ENCODE assay signal across 17 cellular contexts in genomic region chr9:122090981-122091380, GRCh38. TPM values are rescaled to one million over a fixed set of nuclear protein-coding genes. Genes with fewer than 3 reads are reported as not detected.
DNase-seq lines count a peak whose midpoint lies in the region; ATAC-seq and TF ChIP-seq lines count a peak whose summit lies in the region.
"Had no signal": no experiment of that assay in that cellular context is flagged by ENCODE, and none has a peak within 500 bp of the region (broad histone marks: within the 10 kb centered on the region; RNA-seq: fewer than 3 reads in every experiment).

No MANE protein-coding gene starts in this region.

- 79% methylated on average over 5 of the region's 5 CpGs for WGBS in mammary epithelial cell (ENCODE audit: low coverage, missing lambda C conversion rate)

- in situ Hi-C loops in mammary epithelial cell (cut with MboI; ENCODE audit: low sequenced_read_pairs in 2 of 2), result loop anchor here (10.0 to 25.0 kb wide), 2 partner anchors 721 to 724 kb away; partner anchors contain the start of gene OR1K1 (in 1 of the 2)

- no peaks in the 10 kb centered on the region for H3F3A ChIP-seq in DOHH2 (ENCODE audit: control insufficient read depth, insufficient read depth)

- ATAC-seq in Right ventricle myocardium superior (ENCODE audit: poor library complexity) (no peak), HG03139 (IDR thresholded peaks at IDR 0.05; ENCODE audit: unreplicated experiment) (no peak), HG03097 (IDR thresholded peaks at IDR 0.05; ENCODE audit: low FRiP score, unreplicated experiment) (no peak)
- ATAC-seq: stimulated activated naive CD8-positive, alpha-beta T cell treated with anti-CD3 and anti-CD28 coated beads, Interleukin-15, amount 100 ng/mL, for 72 hours had no signal

- H3K36me3 ChIP-seq in DOHH2 (ENCODE audit: control insufficient read depth, low read length), result no peaks in the 10 kb centered on the region
- no peaks in the 10 kb centered on the region for H3K36me3 ChIP-seq in mammary epithelial cell (ENCODE audit: insufficient read depth, low read length)
- no peaks in the 10 kb centered on the region for H3K36me3 ChIP-seq in osteoblast (ENCODE audit: insufficient read depth, low read length)
- H3K36me3 ChIP-seq: SJCRH30 had no signal

- no peaks in the 10 kb centered on the region for H3K9me2 ChIP-seq in DOHH2 (replicated peaks; ENCODE audit: control insufficient read depth, low read length)

- POLR2A ChIA-PET in AG04449 (lab: Yijun Ruan, JAX), result no interaction called here

- peak overlapping the region; percentile 84; the same call in 1 of the 2 replicates for H3K4me2 ChIP-seq in DOHH2 (ENCODE audit: low read length)
- peak overlapping the region; percentile 97 for H3K4me2 ChIP-seq in mammary epithelial cell (ENCODE audit: insufficient read depth, low read depth, low read length)
- H3K4me2 ChIP-seq in osteoblast (ENCODE audit: insufficient read depth, low read length), result peak overlapping the region; percentile 90

- H3K27me3 ChIP-seq in DOHH2 (ENCODE audit: control insufficient read depth, low read length) (peaks cover 8% of the 10 kb centered on the region), mammary epithelial cell (ENCODE audit: insufficient read depth, low read length) (no peaks in the 10 kb centered on the region), osteoblast (ENCODE audit: insufficient read depth, low read length) (no peaks in the 10 kb centered on the region)
- H3K27me3 ChIP-seq: SJCRH30 had no signal

- DNase-seq in AG04449 (ENCODE audit: low read depth, low spot score) (no peak), mammary epithelial cell (no peak), osteoblast (ENCODE audit: insufficient read length, low spot score, missing footprints) (peak; percentile 54), NCI-H69 (lab: John Stamatoyannopoulos, UW) (no peak), Right ventricle myocardium superior (no peak)
- DNase-seq: activated CD4-positive, alpha-beta T cell treated with anti-CD3 and anti-CD28 coated beads for 48 hours; amygdala; erythroblast; mesendoderm; NCI-H1417 treated with DMSO at 0.1 percent for 48 hours; SJCRH30; spleen; stimulated activated naive CD8-positive, alpha-beta T cell treated with anti-CD3 and anti-CD28 coated beads, Interleukin-15, amount 100 ng/mL, for 72 hours had no signal

- H3K4me1 ChIP-seq in DOHH2 (ENCODE audit: control insufficient read depth, low read length) (peaks cover 25% of the 10 kb centered on the region), mammary epithelial cell (ENCODE audit: insufficient read depth, low read length) (peaks cover 13% of the 10 kb centered on the region), osteoblast (ENCODE audit: insufficient read depth, low read length) (peaks cover 27% of the 10 kb centered on the region)

- no peaks in the 10 kb centered on the region for H3K9me3 ChIP-seq in DOHH2 (ENCODE audit: control insufficient read depth, insufficient read depth, low read length)
- H3K9me3 ChIP-seq in mammary epithelial cell (replicated peaks; ENCODE audit: insufficient read depth, low read length), result no peaks in the 10 kb centered on the region
- H3K9me3 ChIP-seq in osteoblast (ENCODE audit: low read depth, low read length), result no peaks in the 10 kb centered on the region
- H3K9me3 ChIP-seq: SJCRH30, spleen had no signal

- dilution Hi-C loops in mammary epithelial cell (cut with HindIII; ENCODE audit: low sequenced_read_pairs), result no loop called here

- H3K9ac ChIP-seq in mammary epithelial cell (ENCODE audit: insufficient read depth, low read length), result no peak overlapping the region
- H3K9ac ChIP-seq: parathyroid adenoma had no signal

- no peak for TF ChIP-seq CTCF in AG04449 (IDR thresholded peaks at IDR 0.05; ENCODE audit: insufficient read depth, low read length, missing control alignments)
- TF ChIP-seq CTCF in DOHH2 (IDR thresholded peaks at IDR 0.05; ENCODE audit: low read depth, low read length, poor library complexity, severe bottlenecking), result no peak
- no peak for TF ChIP-seq CTCF in mammary epithelial cell (conservative IDR thresholded peaks at IDR 0.05 in 1 of 2, IDR thresholded peaks at IDR 0.05 in 1 of 2; ENCODE audit: extremely low read depth in 1 of 2, insufficient read depth in 1 of 2, low read depth in 1 of 2, low read length in 2 of 2)
- TF ChIP-seq CTCF in osteoblast (IDR thresholded peaks at IDR 0.05; ENCODE audit: extremely low read depth, low read depth, low read length), result no peak

- CTCF ChIA-PET in AG04449 (lab: Yijun Ruan, JAX) (interaction anchor here (4.2 to 10.2 kb wide), 2 partner anchors 8 to 27 kb away, joined by 33 to 692 read pairs; no protein-coding TSS in a partner anchor), mammary epithelial cell (lab: Charles Lee; ENCODE audit: low non-redundant PET) (no interaction called here)

- BruUV-seq in mammary epithelial cell (replicated peaks; lab: Mats Ljungman, UMichigan), result no TSS peak

- H4K20me1 ChIP-seq in DOHH2 (ENCODE audit: control insufficient read depth, insufficient read depth, low read depth, low read length), result no peaks in the 10 kb centered on the region
- no peaks in the 10 kb centered on the region for H4K20me1 ChIP-seq in mammary epithelial cell (ENCODE audit: insufficient read depth, low read length)
- peaks cover 50% of the 10 kb centered on the region for H4K20me1 ChIP-seq in osteoblast (ENCODE audit: insufficient read depth, low read length)

- H3K4me3 ChIP-seq in AG04449 (ENCODE audit: low read depth, low read length), result peak overlapping the region; percentile 1; the same call in 1 of the 2 replicates
- H3K4me3 ChIP-seq in DOHH2 (ENCODE audit: low read length), result peak overlapping the region; percentile 92; the same call in 1 of the 2 replicates
- H3K4me3 ChIP-seq in mammary epithelial cell (replicated peaks in 1 of 3; ENCODE audit: insufficient read depth in 1 of 3, low read depth in 2 of 3, low read length in 3 of 3), result no peak overlapping the region
- no peak overlapping the region for H3K4me3 ChIP-seq in osteoblast (ENCODE audit: insufficient read depth, low read length)
- H3K4me3 ChIP-seq: SJCRH30 had no signal

- H3K79me2 ChIP-seq in DOHH2 (ENCODE audit: control insufficient read depth, low read length), result peaks cover 35% of the 10 kb centered on the region
- peaks cover 47% of the 10 kb centered on the region for H3K79me2 ChIP-seq in mammary epithelial cell (ENCODE audit: insufficient read depth, low read length)
- H3K79me2 ChIP-seq in osteoblast (ENCODE audit: insufficient read depth, low read length), result peaks cover 43% of the 10 kb centered on the region

- H2AFZ ChIP-seq in mammary epithelial cell (ENCODE audit: low read depth, low read length) (no peak overlapping the region), osteoblast (ENCODE audit: low read length) (no peak overlapping the region)
- H2AFZ ChIP-seq: parathyroid adenoma had no signal

- intact Hi-C loops in mammary epithelial cell (cut with micrococcal nuclease) (loop anchor here (5.0 kb wide), 1 partner anchor 389 kb away; no protein-coding TSS in a partner anchor), Right ventricle myocardium superior (cut with DNase I) (no loop called here)

- H3K27ac ChIP-seq in DOHH2 (ENCODE audit: low read depth, low read length), result no peak overlapping the region
- no peak overlapping the region for H3K27ac ChIP-seq in mammary epithelial cell (ENCODE audit: insufficient read depth, low read depth, low read length)
- H3K27ac ChIP-seq in osteoblast (ENCODE audit: low read depth, low read length), result no peak overlapping the region
- H3K27ac ChIP-seq: parathyroid adenoma, SJCRH30, spleen had no signal

RNA-seq across cellular contexts. Expression of gene TTLL11, which starts 2.1 kb away (rescaled TPM):
- total RNA-seq in mammary epithelial cell (10 to 100 TPM in 1 of 2 donors, 1 to 10 TPM in 1; 5.7 to 17.5 TPM), osteoblast (6.2 and 8.0 TPM in 2 replicates), Right ventricle myocardium superior (5.0 TPM)
- 5.3 TPM for polyA plus RNA-seq in mammary epithelial cell
- 1.3 TPM for polyA minus RNA-seq in mammary epithelial cell

Comparison
In these comparisons a context has a peak if more than half of its experiments do, and no peak if none do; other contexts are left out.
1. H3K4me3 ChIP-seq: peak in AG04449 (single experiment) and DOHH2 (single experiment); none in mammary epithelial cell (0 of 3) and osteoblast (single experiment).
2. Peak in every context shown above with its lines, with median percentiles within 50 percentile points of each other: H3K4me2 ChIP-seq.